11 cellular contexts compared by ENCODE assay signal in the genomic region with DNA sequence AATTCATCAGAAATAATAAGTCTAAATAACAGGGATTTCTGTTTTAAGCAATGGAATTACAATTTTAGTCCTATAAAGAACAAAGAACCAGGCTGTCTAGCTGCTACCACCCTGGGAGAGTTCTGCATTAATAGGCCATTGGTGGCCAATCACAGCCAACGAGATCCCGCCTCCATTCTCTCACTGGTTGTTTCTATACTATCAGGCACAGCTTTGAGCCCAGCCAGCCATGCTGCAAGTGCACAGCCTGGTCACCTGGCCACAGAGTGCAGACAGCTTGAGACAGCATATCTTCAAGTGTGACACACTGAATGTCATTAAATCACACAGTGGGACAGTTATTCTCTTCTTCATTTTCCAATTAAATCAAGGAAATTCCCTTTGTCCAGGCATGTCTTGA. TPM values are rescaled to one million over a fixed set of nuclear protein-coding genes. Genes with fewer than 3 reads are reported as not detected.
DNase-seq lines count a peak whose midpoint lies in the region; ATAC-seq and TF ChIP-seq lines count a peak whose summit lies in the region.
"Had no signal": no experiment of that assay in that cellular context is flagged by ENCODE, and none has a peak within 500 bp of the region (broad histone marks: within the 10 kb centered on the region; RNA-seq: fewer than 3 reads in every experiment).

No MANE protein-coding gene starts in this region.

- H3K27me3 ChIP-seq in mesendoderm (ENCODE audit: insufficient read depth, low read length, poor library complexity) (no peaks in the 10 kb centered on the region), vagina (no peaks in the 10 kb centered on the region)

- H3K79me1 ChIP-seq in mesendoderm (ENCODE audit: low read length), result peaks cover 7% of the 10 kb centered on the region

- H3K36me3 Mint-ChIP-seq in activated naive CD8-positive, alpha-beta T cell treated with anti-CD3 and anti-CD28 coated beads, Interleukin-2, amount 50 U/mL, for 24 hours (ENCODE audit: low read depth), result peaks cover 3% of the 10 kb centered on the region

- TF ChIP-seq POLR2A in vagina (IDR thresholded peaks at IDR 0.05), result no peak

- no peak overlapping the region for H3K23ac ChIP-seq in mesendoderm (ENCODE audit: low read length)

- H3K36me3 ChIP-seq in mesendoderm (ENCODE audit: control insufficient read depth, insufficient read depth, low read length) (no peaks in the 10 kb centered on the region), vagina (no peaks in the 10 kb centered on the region)

- no peak overlapping the region for H3K56ac ChIP-seq in mesendoderm (ENCODE audit: low read length)

- H3K79me2 ChIP-seq in mesendoderm (ENCODE audit: control insufficient read depth, insufficient read depth, low read length), result peaks cover 2% of the 10 kb centered on the region

- peaks cover 5% of the 10 kb centered on the region for H3K4me1 Mint-ChIP-seq in activated naive CD8-positive, alpha-beta T cell treated with anti-CD3 and anti-CD28 coated beads, Interleukin-2, amount 50 U/mL, for 24 hours
- H3K4me1 Mint-ChIP-seq in stimulated activated naive CD8-positive, alpha-beta T cell treated with anti-CD3 and anti-CD28 coated beads, Interleukin-15, amount 100 ng/mL, for 72 hours, result peaks cover 6% of the 10 kb centered on the region

- no peaks in the 10 kb centered on the region for H3K9me3 ChIP-seq in vagina

- peak; percentile 24 for ATAC-seq in activated naive CD8-positive, alpha-beta T cell treated with anti-CD3 and anti-CD28 coated beads, Interleukin-2, amount 50 U/mL, for 24 hours
- ATAC-seq in stimulated activated naive CD8-positive, alpha-beta T cell treated with anti-CD3 and anti-CD28 coated beads, Interleukin-15, amount 100 ng/mL, for 72 hours, result no peak

- H3K4me3 ChIP-seq in mesendoderm (ENCODE audit: low read length) (no peak overlapping the region), vagina (no peak overlapping the region)

- no peak overlapping the region for H3K4me2 ChIP-seq in mesendoderm (ENCODE audit: low read length)

- no peak overlapping the region for H3K4ac ChIP-seq in mesendoderm (ENCODE audit: low read depth, low read length)

- H3K4me3 Mint-ChIP-seq in activated naive CD8-positive, alpha-beta T cell treated with anti-CD3 and anti-CD28 coated beads, Interleukin-2, amount 50 U/mL, for 24 hours, result no peak overlapping the region
- no peak overlapping the region for H3K4me3 Mint-ChIP-seq in stimulated activated naive CD8-positive, alpha-beta T cell treated with anti-CD3 and anti-CD28 coated beads, Interleukin-15, amount 100 ng/mL, for 72 hours

- H3K9ac ChIP-seq in mesendoderm (ENCODE audit: low read length), result no peak overlapping the region

- H3K27ac Mint-ChIP-seq in activated naive CD8-positive, alpha-beta T cell treated with anti-CD3 and anti-CD28 coated beads, Interleukin-2, amount 50 U/mL, for 24 hours, result no peak overlapping the region
- no peak overlapping the region for H3K27ac Mint-ChIP-seq in stimulated activated naive CD8-positive, alpha-beta T cell treated with anti-CD3 and anti-CD28 coated beads, Interleukin-15, amount 100 ng/mL, for 72 hours

- H3K18ac ChIP-seq in mesendoderm (ENCODE audit: low read length), result no peak overlapping the region

- H2BK15ac ChIP-seq in mesendoderm (replicated peaks; ENCODE audit: low read depth), result no peak overlapping the region

- no CpG with 5 or more reads among the region's 2 CpGs for WGBS in mesendoderm (ENCODE audit: extremely low coverage, insufficient coverage, low lambda C conversion rate)

- DNase-seq in DMS53 (lab: John Stamatoyannopoulos, UW) (peak; percentile 31), DMS53 treated with DMSO at 0.1 percent for 48 hours (lab: John Stamatoyannopoulos, UW; ENCODE audit: unreplicated experiment) (no peak), HT-29 (ENCODE audit: low spot score) (peak; percentile 61), mesendoderm (peak; percentile 46), NCI-H2107 (lab: John Stamatoyannopoulos, UW) (no peak), vagina (ENCODE audit: extremely low spot score in 2 of 2) (no peak)
- DNase-seq in activated naive CD8-positive, alpha-beta T cell treated with anti-CD3 and anti-CD28 coated beads, Interleukin-2, amount 50 U/mL, for 24 hours, result no peak
- no peak for DNase-seq in stimulated activated naive CD8-positive, alpha-beta T cell treated with anti-CD3 and anti-CD28 coated beads, Interleukin-15, amount 100 ng/mL, for 72 hours
- DNase-seq: GF-D8; Kasumi-1; stimulated activated CD8-positive, alpha-beta memory T cell treated with anti-CD3 and anti-CD28 coated beads, Interleukin-4, amount 100 ng/mL, for 48 hours had no signal

- no peak overlapping the region for H2AK5ac ChIP-seq in mesendoderm (ENCODE audit: low read length)

- H4K8ac ChIP-seq in mesendoderm (ENCODE audit: low read depth, low read length), result no peak overlapping the region

- no peaks in the 10 kb centered on the region for H3K4me1 ChIP-seq in mesendoderm (ENCODE audit: control insufficient read depth, low read depth, low read length)
- H3K4me1 ChIP-seq in vagina, result peaks cover 5% of the 10 kb centered on the region

- H3K27ac ChIP-seq in mesendoderm (ENCODE audit: low read depth, low read length) (no peak overlapping the region), vagina (no peak overlapping the region)

- H2BK5ac ChIP-seq in mesendoderm (ENCODE audit: low read length), result no peak overlapping the region

- H4K5ac ChIP-seq in mesendoderm (ENCODE audit: low read length), result no peak overlapping the region

- no peak overlapping the region for H2BK120ac ChIP-seq in mesendoderm (ENCODE audit: low read depth, low read length)

- no peaks in the 10 kb centered on the region for H3K9me3 Mint-ChIP-seq in activated naive CD8-positive, alpha-beta T cell treated with anti-CD3 and anti-CD28 coated beads, Interleukin-2, amount 50 U/mL, for 24 hours
- H3K9me3 Mint-ChIP-seq in stimulated activated naive CD8-positive, alpha-beta T cell treated with anti-CD3 and anti-CD28 coated beads, Interleukin-15, amount 100 ng/mL, for 72 hours, result no peaks in the 10 kb centered on the region

- TF ChIP-seq CTCF in vagina (IDR thresholded peaks at IDR 0.05), result no peak

- intact Hi-C loops in vagina (cut with DNase I), result no loop called here

- H3K27me3 Mint-ChIP-seq in activated naive CD8-positive, alpha-beta T cell treated with anti-CD3 and anti-CD28 coated beads, Interleukin-2, amount 50 U/mL, for 24 hours, result no peaks in the 10 kb centered on the region
- H3K27me3 Mint-ChIP-seq in stimulated activated naive CD8-positive, alpha-beta T cell treated with anti-CD3 and anti-CD28 coated beads, Interleukin-15, amount 100 ng/mL, for 72 hours, result no peaks in the 10 kb centered on the region

RNA-seq across cellular contexts. Expression of a gene that starts 16.1 kb away (rescaled TPM):
- 21.3 and 25.3 TPM in 2 replicates for total RNA-seq in HT-29 (2014; rRNA removed; shearing (Covaris generic))
- polyA plus RNA-seq in mesendoderm (2013, experiment 1 of 2), result 3.4 TPM
- 3.2 TPM for polyA plus RNA-seq in mesendoderm (2013, experiment 2 of 2)
- 15.2 TPM for total RNA-seq in vagina

Comparison
In these comparisons a context has a peak if more than half of its experiments do, and no peak if none do; other contexts are left out.
1. DNase-seq: peak in DMS53 (single experiment), HT-29 (single experiment) and mesendoderm (single experiment); none in DMS53 treated with DMSO at 0.1 percent for 48 hours (single experiment), activated naive CD8-positive, alpha-beta T cell treated with anti-CD3 and anti-CD28 coated beads, Interleukin-2, amount 50 U/mL, for 24 hours (single experiment), NCI-H2107 (single experiment), vagina (0 of 2) and stimulated activated naive CD8-positive, alpha-beta T cell treated with anti-CD3 and anti-CD28 coated beads, Interleukin-15, amount 100 ng/mL, for 72 hours (0 of 2).